In the genomic region with DNA sequence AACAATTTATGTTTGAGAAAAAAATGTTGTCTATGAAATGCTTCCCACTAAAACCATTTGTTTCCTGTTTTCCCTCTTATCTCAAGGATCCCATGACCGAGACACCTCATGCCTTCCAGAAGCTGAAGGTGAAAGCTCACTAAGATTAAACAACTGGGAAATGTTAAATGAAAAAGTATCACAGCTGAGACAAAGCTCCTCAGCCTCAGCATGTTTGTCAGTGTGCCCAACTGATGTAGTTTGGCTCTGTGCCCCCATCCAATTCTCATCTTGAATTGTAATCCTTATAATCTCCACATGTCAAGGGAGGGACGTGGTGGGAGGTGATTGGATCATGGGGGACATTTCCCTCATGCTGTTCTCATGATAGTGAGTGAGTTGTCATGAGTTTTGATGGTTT, we compare ENCODE assay signal across 20 cellular contexts.
"Had no signal": no experiment of that assay in that cellular context is flagged by ENCODE, and none has a peak within 500 bp of the region (broad histone marks: within the 10 kb centered on the region; RNA-seq: fewer than 3 reads in every experiment).

No MANE protein-coding gene starts in this region.

- H3K27me3 ChIP-seq: breast epithelium, neutrophil, upper lobe of right lung had no signal

- H3K4me1 ChIP-seq: breast epithelium, upper lobe of right lung had no signal

- H3K27ac ChIP-seq: breast epithelium, neutrophil, upper lobe of right lung had no signal

- H3K36me3 ChIP-seq: breast epithelium, neutrophil, upper lobe of right lung had no signal

- DNase-seq: activated B cell treated with CpG ODN at 0.5 μM for 24 hours; activated CD4-positive, alpha-beta memory T cell treated with anti-CD3 and anti-CD28 coated beads, Interleukin-2, amount 10 ng/mL, durations not matched to agents 7 days and 5 days; activated CD4-positive, alpha-beta T cell treated with anti-CD3 and anti-CD28 coated beads for 48 hours; activated CD8-positive, alpha-beta memory T cell treated with anti-CD3 and anti-CD28 coated beads, Interleukin-2, amount 10 ng/mL, durations not matched to agents 7 days and 5 days; activated naive CD4-positive, alpha-beta T cell; activated naive CD8-positive, alpha-beta T cell treated with anti-CD3 and anti-CD28 coated beads, Interleukin-2, amount 10 ng/mL, durations not matched to agents 7 days and 5 days; activated T-cell treated with anti-CD3 and anti-CD28 coated beads, Interleukin-2, amount 50 U/mL, for 1 hour; effector CD4-positive, alpha-beta T cell; foreskin melanocyte; glutamatergic neuron; hypothalamus; stimulated activated naive CD4-positive, alpha-beta T cell; upper lobe of right lung had no signal

- H3K4me3 ChIP-seq: breast epithelium, lung, upper lobe of right lung had no signal

- ATAC-seq: activated CD8-positive, alpha-beta memory T cell treated with anti-CD3 and anti-CD28 coated beads, Interleukin-2, amount 10 ng/mL, durations not matched to agents 7 days and 5 days; activated T-helper 17 cell treated with anti-CD3 and anti-CD28 coated beads, Interleukin-2, amount 50 U/mL, for 72 hours; esophagus mucosa; left lobe of liver; natural killer cell treated with Interleukin-12 subunit alpha and Interleukin-12 subunit beta and Interleukin-15 and Interleukin-18, amount 100 ng/mL, for 72 hours; upper lobe of right lung had no signal

- H3K9me3 ChIP-seq: neutrophil, upper lobe of right lung had no signal
